ENCODE assay signal across 9 cellular contexts in the genomic region with DNA sequence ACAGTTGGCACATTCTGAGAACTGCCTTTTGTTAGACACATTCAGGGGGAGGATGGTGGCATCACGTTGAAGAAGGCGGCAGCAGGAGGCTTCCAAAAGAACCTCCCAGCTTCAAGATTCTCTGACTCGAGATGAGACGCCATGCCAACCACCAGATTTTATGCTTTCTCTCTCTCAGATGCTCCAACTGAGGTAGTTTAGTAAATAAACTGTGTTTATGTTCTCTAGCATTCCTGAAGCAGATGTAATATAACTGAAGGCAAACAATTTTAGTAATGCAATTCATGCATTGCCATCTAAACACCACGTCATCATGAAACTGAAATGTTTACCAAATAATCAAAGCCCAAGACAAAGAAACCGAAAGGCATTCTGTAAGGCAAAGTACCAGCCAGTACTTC.
DNase-seq lines count a peak whose midpoint lies in the region; ATAC-seq and TF ChIP-seq lines count a peak whose summit lies in the region.
"Had no signal": no experiment of that assay in that cellular context is flagged by ENCODE, and none has a peak within 500 bp of the region (broad histone marks: within the 10 kb centered on the region; RNA-seq: fewer than 3 reads in every experiment).

No MANE protein-coding gene starts in this region.

- peaks cover 94% of the 10 kb centered on the region for H3K4me1 Mint-ChIP-seq in activated naive CD8-positive, alpha-beta T cell (ENCODE audit: low read depth)

- H3K36me3 Mint-ChIP-seq in activated naive CD8-positive, alpha-beta T cell, result peaks cover 32% of the 10 kb centered on the region

- TF ChIP-seq CTCF in tibial nerve (IDR thresholded peaks at IDR 0.05) (no peak), omental fat pad (IDR thresholded peaks at IDR 0.05) (no peak)

- H3K27me3 ChIP-seq in tibial nerve, result no peaks in the 10 kb centered on the region
- H3K27me3 ChIP-seq: neutrophil had no signal

- in situ Hi-C loops in ACHN (cut with HindIII; ENCODE audit: low pct_ligation_motif_present, low pct_unique_long_range_greater_than_20kb, low sequenced_read_pairs), result no loop called here

- no peak for TF ChIP-seq EP300 in tibial nerve (IDR thresholded peaks at IDR 0.05)

- H3K9me3 Mint-ChIP-seq in activated naive CD8-positive, alpha-beta T cell (ENCODE audit: low read depth), result peaks cover 9% of the 10 kb centered on the region

- peak overlapping the region in 3 of 4 donors; percentile 36 to 67 (median 63) for H3K27ac ChIP-seq in tibial nerve
- H3K27ac ChIP-seq: neutrophil had no signal

- no peak overlapping the region for H3K4me3 ChIP-seq in tibial nerve

- ATAC-seq in HG03196 (IDR thresholded peaks at IDR 0.05; ENCODE audit: unreplicated experiment) (peak; percentile 57), omental fat pad (ENCODE audit: low FRiP score) (no peak)

- peak overlapping the region; percentile 91 for H3K27ac Mint-ChIP-seq in activated naive CD8-positive, alpha-beta T cell

- no peaks in the 10 kb centered on the region for H3K27me3 Mint-ChIP-seq in activated naive CD8-positive, alpha-beta T cell

- peak; percentile 71 for DNase-seq in activated effector memory CD4-positive, alpha-beta T cell treated with anti-CD3 and anti-CD28 coated beads, Interleukin-2, amount 50 U/mL, for 16 hours
- no peak for DNase-seq in activated effector memory CD4-positive, alpha-beta T cell treated with Interleukin-2 at 50 U/mL for 16 hours
- DNase-seq in tibial nerve (ENCODE audit: low spot score in 2 of 2) (no peak), MV-4-11 (lab: John Stamatoyannopoulos, UW) (no peak), ACHN (no peak), omental fat pad (ENCODE audit: low spot score) (no peak)

- peaks cover 0 to 21% (median 2%) of the 10 kb centered on the region in 4 donors for H3K4me1 ChIP-seq in tibial nerve

- no peak for TF ChIP-seq POLR2A in tibial nerve (IDR thresholded peaks at IDR 0.05)

- 46 to 48% methylated on average over 6 of the region's 6 CpGs for WGBS in tibial nerve, 2 donors

- H3K36me3 ChIP-seq in tibial nerve, result no peaks in the 10 kb centered on the region
- H3K36me3 ChIP-seq: neutrophil had no signal

- no peaks in the 10 kb centered on the region for H3K9me3 ChIP-seq in tibial nerve
- H3K9me3 ChIP-seq: neutrophil had no signal

- H3K4me3 Mint-ChIP-seq in activated naive CD8-positive, alpha-beta T cell, result peak overlapping the region; percentile 73
